Comparison of ENCODE assay signal across 8 cellular contexts in genomic region chr11:88103337-88104206, GRCh38.
A peak's percentile ranks its signal among the peaks of the same experiment; 100 is the strongest.
DNase-seq lines count a peak whose midpoint lies in the region; ATAC-seq and FAIRE-seq lines count a peak whose summit lies in the region.

No MANE protein-coding gene starts in this region.

- peak; percentile 98 for ATAC-seq in GM21360 (IDR thresholded peaks at IDR 0.05; ENCODE audit: unreplicated experiment)
- ATAC-seq in HG03520 (IDR thresholded peaks at IDR 0.05; ENCODE audit: unreplicated experiment) = peak; percentile 88

- DNase-seq in activated gamma-delta T cell treated with Interleukin-2 at 50 U/mL for 16 hours (peak; percentile 10), activated gamma-delta T cell (lab: John Stamatoyannopoulos, UW) (no peak), RPMI7951 (ENCODE audit: low read depth) (peak; percentile 82), brain pericyte (ENCODE audit: low read depth, low spot score) (peak; percentile 21), mucosa of gallbladder (ENCODE audit: low spot score) (peak; percentile 49), frontal cortex (ENCODE audit: low spot score in 2 of 2) (no peak)

- FAIRE-seq in frontal cortex (lab: Jason Lieb, UNC) = no peak

Comparison
In these comparisons a context has a peak if more than half of its experiments do, and no peak if none do; other contexts are left out.
1. DNase-seq: peak in activated gamma-delta T cell treated with Interleukin-2 at 50 U/mL for 16 hours (single experiment), RPMI7951 (single experiment), brain pericyte (single experiment) and mucosa of gallbladder (single experiment); none in activated gamma-delta T cell (single experiment) and frontal cortex (0 of 2).